Comparison of ENCODE assay signal across 1 cellular context in genomic region chr21:33971492-33972013, GRCh38.
A peak's percentile ranks its signal among the peaks of the same experiment; 100 is the strongest.
TF ChIP-seq lines count a peak whose summit lies in the region.

No MANE protein-coding gene starts in this region.

TF ChIP-seq in HEK293, 187 proteins besides CTCF, POLR2A, EP300 and RAD21 (continued from another document and continues in another):
- TF ChIP-seq AEBP2 (tag by site-specific recombination; IDR thresholded peaks at IDR 0.05; ENCODE audit: borderline replicate concordance) (no peak), EGR2 (tag by site-specific recombination; IDR thresholded peaks at IDR 0.05; ENCODE audit: low read depth) (no peak), PRDM2 (tag by site-specific recombination; IDR thresholded peaks at IDR 0.05; ENCODE audit: borderline replicate concordance) (no peak), PRDM6 (tag by site-specific recombination; IDR thresholded peaks at IDR 0.05) (peak; percentile 81), ZNF398 (tag by site-specific recombination; IDR thresholded peaks at IDR 0.05) (peak; percentile 33; the same call in 1 of the 2 replicates), ZNF2 (tag by site-specific recombination; IDR thresholded peaks at IDR 0.05) (peak; percentile 69), ZNF830 (tag by site-specific recombination; IDR thresholded peaks at IDR 0.05; ENCODE audit: low read depth) (no peak), KLF1 (tag by site-specific recombination; IDR thresholded peaks at IDR 0.05) (no peak), ZSCAN30 (tag by site-specific recombination; IDR thresholded peaks at IDR 0.05) (peak; percentile 78; the same call in 1 of the 2 replicates), ZNF292 (tag by site-specific recombination; IDR thresholded peaks at IDR 0.05; ENCODE audit: borderline replicate concordance, low read depth) (no peak), KLF10 (tag by site-specific recombination; IDR thresholded peaks at IDR 0.05) (peak; percentile 44; the same call in 1 of the 2 replicates), ZNF184 (tag by site-specific recombination; IDR thresholded peaks at IDR 0.05) (peak; percentile 82), ZNF621 (tag by site-specific recombination; IDR thresholded peaks at IDR 0.05) (no peak), OSR2 (tag by site-specific recombination; IDR thresholded peaks at IDR 0.05) (peak; percentile 98), ZNF280D (tag by site-specific recombination; IDR thresholded peaks at IDR 0.05) (no peak), ZNF223 (tag by site-specific recombination; IDR thresholded peaks at IDR 0.05) (no peak), ZNF311 (tag by site-specific recombination; IDR thresholded peaks at IDR 0.05; ENCODE audit: borderline replicate concordance) (no peak), ZBTB21 (tag by site-specific recombination; IDR thresholded peaks at IDR 0.05) (peak; percentile 80), KLF16 (tag by site-specific recombination; IDR thresholded peaks at IDR 0.05) (no peak), ZNF48 (tag by site-specific recombination; IDR thresholded peaks at IDR 0.05) (no peak), INSM2 (tag by site-specific recombination; IDR thresholded peaks at IDR 0.05) (peak; percentile 96), SP7 (tag by site-specific recombination; IDR thresholded peaks at IDR 0.05) (peak; percentile 98), ZFHX2 (tag by site-specific recombination; conservative IDR thresholded peaks at IDR 0.05) (no peak), ZNF248 (tag by site-specific recombination; IDR thresholded peaks at IDR 0.05) (no peak), ZSCAN4 (tag by site-specific recombination; IDR thresholded peaks at IDR 0.05) (0 out of 2 replicates have a peak, but pooled peaks have one; percentile 76), ZBTB48 (tag by site-specific recombination; IDR thresholded peaks at IDR 0.05) (no peak), ZNF155 (tag by site-specific recombination; IDR thresholded peaks at IDR 0.05) (peak; percentile 59; the same call in 1 of the 2 replicates), ZFP41 (tag by site-specific recombination; IDR thresholded peaks at IDR 0.05; ENCODE audit: borderline replicate concordance) (no peak), ZNF157 (tag by site-specific recombination; IDR thresholded peaks at IDR 0.05) (no peak), ZNF394 (tag by site-specific recombination; IDR thresholded peaks at IDR 0.05; ENCODE audit: borderline replicate concordance) (peak; percentile 73), PATZ1 (tag by site-specific recombination; IDR thresholded peaks at IDR 0.05) (peak; percentile 52; the same call in 1 of the 2 replicates), ZNF121 (tag by site-specific recombination; IDR thresholded peaks at IDR 0.05) (no peak), OVOL3 (tag by site-specific recombination; IDR thresholded peaks at IDR 0.05) (peak; percentile 87; the same call in 1 of the 2 replicates), ZNF449 (tag by site-specific recombination; IDR thresholded peaks at IDR 0.05) (peak; percentile 78), ZNF302 (tag by site-specific recombination; IDR thresholded peaks at IDR 0.05; ENCODE audit: low read depth) (no peak), ZNF645 (tag by site-specific recombination; IDR thresholded peaks at IDR 0.05) (no peak)
